ENCODE assay signal across 20 cellular contexts in genomic region chr7:54201501-54201900, GRCh38.
"Had no signal": no experiment of that assay in that cellular context is flagged by ENCODE, and none has a peak within 500 bp of the region (broad histone marks: within the 10 kb centered on the region; RNA-seq: fewer than 3 reads in every experiment).

No MANE protein-coding gene starts in this region.

- H3K4me3 ChIP-seq: heart left ventricle, sigmoid colon, skin epidermis, stomach, thoracic aorta, transverse colon had no signal

- H3K36me3 Mint-ChIP-seq: naive B cell; stimulated activated naive B cell treated with anti-CD40 and anti-IgM and Interleukin-4, amounts not matched to agents 10 μg/mL and 1 μg/mL and 100 μg/mL, for 72 hours had no signal

- ATAC-seq: esophagus mucosa; heart left ventricle; stimulated activated naive B cell treated with anti-CD40 and anti-IgM and Interleukin-4, amounts not matched to agents 10 μg/mL and 1 μg/mL and 100 μg/mL, for 72 hours had no signal

- H3K27me3 ChIP-seq: heart left ventricle, sigmoid colon, stomach, transverse colon had no signal

- FAIRE-seq: endometrium, frontal cortex had no signal

- DNase-seq: effector memory CD4-positive, alpha-beta T cell; heart left ventricle; hippocampal formation; kidney glomerular epithelial cell; mesendoderm; naive B cell; posterior cingulate gyrus; sigmoid colon; stimulated activated CD4-positive, alpha-beta T cell treated with anti-CD3 and anti-CD28 coated beads, Interleukin-2, amount 100 ng/mL, for 24 hours; stimulated activated CD4-positive, alpha-beta T cell treated with anti-CD3 and anti-CD28 coated beads, Interleukin-4, amount 100 ng/mL, for 4 hours; stimulated activated naive B cell treated with anti-CD40 and anti-IgM and Interleukin-4, amounts not matched to agents 10 μg/mL and 1 μg/mL and 100 μg/mL, for 72 hours; stomach; substantia nigra; transverse colon had no signal

- H3K4me3 Mint-ChIP-seq: naive B cell; nephron; stimulated activated naive B cell treated with anti-CD40 and anti-IgM and Interleukin-4, amounts not matched to agents 10 μg/mL and 1 μg/mL and 100 μg/mL, for 72 hours had no signal

- H3K27ac Mint-ChIP-seq: naive B cell; nephron; stimulated activated naive B cell treated with anti-CD40 and anti-IgM and Interleukin-4, amounts not matched to agents 10 μg/mL and 1 μg/mL and 100 μg/mL, for 72 hours had no signal

- H3K4me1 ChIP-seq: heart left ventricle, sigmoid colon, stomach, transverse colon had no signal

- H3K27me3 Mint-ChIP-seq: naive B cell; stimulated activated naive B cell treated with anti-CD40 and anti-IgM and Interleukin-4, amounts not matched to agents 10 μg/mL and 1 μg/mL and 100 μg/mL, for 72 hours had no signal

- H3K36me3 ChIP-seq: heart left ventricle, sigmoid colon, stomach, thoracic aorta, transverse colon had no signal

- H3K4me1 Mint-ChIP-seq: naive B cell; nephron; stimulated activated naive B cell treated with anti-CD40 and anti-IgM and Interleukin-4, amounts not matched to agents 10 μg/mL and 1 μg/mL and 100 μg/mL, for 72 hours had no signal

- H3K27ac ChIP-seq: heart left ventricle, sigmoid colon, skin epidermis, stomach, thoracic aorta, transverse colon had no signal

- H3K9me3 ChIP-seq: thoracic aorta had no signal
